In the genomic region with DNA sequence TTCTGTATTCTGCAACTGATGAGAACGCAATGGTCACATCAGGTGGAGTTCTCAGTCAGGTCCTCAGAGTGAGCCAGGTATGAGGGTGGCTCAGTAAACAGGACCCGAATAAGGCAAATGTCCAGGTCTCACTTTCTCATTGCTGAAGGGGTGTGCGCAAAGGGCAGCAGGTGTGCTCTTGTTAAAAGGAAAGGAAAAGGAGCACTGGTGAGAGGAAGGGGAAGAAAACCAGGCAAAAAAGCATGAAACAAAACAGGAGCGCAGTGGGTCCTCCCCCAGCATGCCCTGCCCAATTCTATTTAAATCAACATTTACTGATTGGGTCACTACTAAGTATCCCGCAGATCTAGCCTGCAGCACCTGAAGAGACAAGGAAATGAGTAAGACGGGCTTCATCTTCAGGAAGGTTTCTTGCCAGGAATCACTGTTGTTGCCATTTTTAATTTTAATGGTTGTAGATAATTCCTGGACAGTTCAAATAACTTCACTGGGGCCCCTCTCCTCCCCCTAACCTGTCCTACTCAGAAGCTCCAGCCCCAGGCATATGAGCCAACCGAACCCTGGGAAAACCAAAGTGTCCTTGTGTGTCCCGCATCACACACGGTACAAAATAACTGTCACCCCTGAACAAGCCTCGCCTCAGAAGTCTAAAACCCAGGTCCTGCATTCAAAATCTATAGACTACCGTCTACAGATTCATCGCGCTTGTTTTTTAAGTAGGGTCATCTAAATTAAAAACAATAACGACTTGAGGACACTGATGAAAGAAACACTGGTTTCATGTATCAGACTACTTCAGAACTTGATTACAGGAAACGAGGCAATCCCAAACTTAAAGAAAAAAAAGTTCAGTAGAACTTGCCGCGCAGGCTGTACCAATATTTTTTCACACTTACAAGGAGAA, we compare ENCODE assay signal across 8 cellular contexts. TPM values are rescaled to one million over a fixed set of nuclear protein-coding genes. Genes with fewer than 3 reads are reported as not detected.
DNase-seq lines count a peak whose midpoint lies in the region; ATAC-seq and TF ChIP-seq lines count a peak whose summit lies in the region.

No MANE protein-coding gene starts in this region.

- POLR2A ChIA-PET in PC-3 (lab: Charles Lee; ENCODE audit: unreplicated experiment), result no interaction called here

- CTCF ChIA-PET in PC-3 (lab: Charles Lee), result no interaction called here

- H2AFZ ChIP-seq in DND-41 (ENCODE audit: low read depth, low read length) (peak overlapping the region; percentile 91), PC-3 (ENCODE audit: low read length) (peak overlapping the region; percentile 95)

- H3K9me2 ChIP-seq in PC-3 (replicated peaks; ENCODE audit: low read length), result no peaks in the 10 kb centered on the region

- H4K20me1 ChIP-seq in DND-41 (ENCODE audit: insufficient read depth, low read length) (peaks cover 3% of the 10 kb centered on the region; the same call in 1 of the 2 replicates), PC-3 (ENCODE audit: low read length) (no peaks in the 10 kb centered on the region)

- TSS peak; percentile 67 for BruUV-seq in PC-3 (replicated peaks; lab: Mats Ljungman, UMichigan)

- H3K27me3 ChIP-seq in DND-41 (ENCODE audit: insufficient read depth, low read length, poor library complexity) (no peaks in the 10 kb centered on the region), PC-3 (ENCODE audit: low read length) (no peaks in the 10 kb centered on the region), endodermal cell (ENCODE audit: control insufficient read depth, insufficient read depth, low read length, poor library complexity, severe bottlenecking) (no peaks in the 10 kb centered on the region)

- H3K79me2 ChIP-seq in DND-41 (ENCODE audit: insufficient read depth, low read length), result peaks cover 65% of the 10 kb centered on the region
- peaks cover 46% of the 10 kb centered on the region for H3K79me2 ChIP-seq in PC-3 (ENCODE audit: low read length)

- H3K27ac ChIP-seq in DND-41 (ENCODE audit: low read length), result peak overlapping the region; percentile 94
- H3K27ac ChIP-seq in PC-3 (ENCODE audit: low read length), result peak overlapping the region; percentile 74
- no peak overlapping the region for H3K27ac ChIP-seq in endodermal cell (ENCODE audit: low read depth, low read length)

- ATAC-seq in DND-41 (ENCODE audit: insufficient read depth, low read depth) (no peak), GM21717 (IDR thresholded peaks at IDR 0.05; ENCODE audit: unreplicated experiment) (peak; percentile 24), PC-3 (peak; percentile 53), GM21526 (IDR thresholded peaks at IDR 0.05; ENCODE audit: low FRiP score, unreplicated experiment) (no peak), GM18858 (IDR thresholded peaks at IDR 0.05; ENCODE audit: unreplicated experiment) (no peak), GM19023 (IDR thresholded peaks at IDR 0.05; ENCODE audit: unreplicated experiment) (no peak)

- peak overlapping the region; percentile 72 for H3K4me3 Mint-ChIP-seq in endodermal cell
- H3K4me3 Mint-ChIP-seq in nephron, result peak overlapping the region; percentile 89 to 97 (median 93)

- H3K36me3 Mint-ChIP-seq in endodermal cell (ENCODE audit: low read depth) (no peaks in the 10 kb centered on the region), nephron (ENCODE audit: low read depth) (no peaks in the 10 kb centered on the region)

- H3K27ac Mint-ChIP-seq in endodermal cell, result peak overlapping the region; percentile 76
- H3K27ac Mint-ChIP-seq in nephron, result peak overlapping the region; percentile 87 to 95 (median 93)

- H3K4me1 ChIP-seq in DND-41 (ENCODE audit: insufficient read depth, low read length) (peaks cover 62% of the 10 kb centered on the region), PC-3 (ENCODE audit: insufficient read depth, low read length) (peaks cover 14% of the 10 kb centered on the region), endodermal cell (ENCODE audit: control insufficient read depth, insufficient read depth, low read length) (peaks cover 6% of the 10 kb centered on the region)

- intact Hi-C loops in PC-3 (cut with micrococcal nuclease), result loop anchor here (5.0 to 10.0 kb wide), 2 partner anchors 76 to 324 kb away; a partner anchor contains a TSS

- WGBS in endodermal cell (ENCODE audit: insufficient coverage in 1 of 2, insufficient read length in 1 of 2), 2 experiments, result 13 to 16% methylated on average over 9 to 17 of the region's 17 CpGs

- H3K9me3 Mint-ChIP-seq in endodermal cell (no peaks in the 10 kb centered on the region), nephron (no peaks in the 10 kb centered on the region)

- DNase-seq in DND-41 (peak; percentile 19), PC-3 (peak; percentile 86), endodermal cell (peak; percentile 80)

- no peaks in the 10 kb centered on the region; the same call in 1 of the 2 replicates for H3K36me3 ChIP-seq in DND-41 (ENCODE audit: insufficient read depth, low read length)
- H3K36me3 ChIP-seq in PC-3 (ENCODE audit: low read depth, low read length), result no peaks in the 10 kb centered on the region
- no peaks in the 10 kb centered on the region for H3K36me3 ChIP-seq in endodermal cell (ENCODE audit: control insufficient read depth, insufficient read depth, low read length)

- H3K27me3 Mint-ChIP-seq in endodermal cell (ENCODE audit: insufficient read depth) (peaks cover 4% of the 10 kb centered on the region), nephron (ENCODE audit: low read depth) (peaks cover 7% of the 10 kb centered on the region)

- no peaks in the 10 kb centered on the region for H3F3A ChIP-seq in PC-3 (ENCODE audit: low read length, unreplicated experiment)

- TF ChIP-seq CTCF in DND-41 (IDR thresholded peaks at IDR 0.05; ENCODE audit: borderline replicate concordance, extremely low read depth, low read length, poor library complexity, severe bottlenecking), result no peak
- no peak for TF ChIP-seq CTCF in PC-3 (conservative IDR thresholded peaks at IDR 0.05; ENCODE audit: low read depth, low read length)
- no peak for TF ChIP-seq CTCF in endodermal cell (conservative IDR thresholded peaks at IDR 0.05)
- TF ChIP-seq CTCF in nephron (IDR thresholded peaks at IDR 0.05; ENCODE audit: unreplicated experiment in 3 of 3), result no peak

- H3K4me3 ChIP-seq in DND-41 (ENCODE audit: low read depth in 1 of 2, low read length in 2 of 2) (peak overlapping the region; percentile 69 to 93), PC-3 (ENCODE audit: low read length) (peak overlapping the region; percentile 73), endodermal cell (ENCODE audit: low read length) (peak overlapping the region; percentile 91)

- H3K4me2 ChIP-seq in DND-41 (ENCODE audit: insufficient read depth, low read length), result peak overlapping the region; percentile 76
- peak overlapping the region; percentile 95 for H3K4me2 ChIP-seq in PC-3 (ENCODE audit: low read length)

- peaks cover 19% of the 10 kb centered on the region for H3K4me1 Mint-ChIP-seq in endodermal cell
- H3K4me1 Mint-ChIP-seq in nephron, result peaks cover 47% of the 10 kb centered on the region

- H3K9me3 ChIP-seq in DND-41 (ENCODE audit: insufficient read depth, low read length, severe bottlenecking) (no peaks in the 10 kb centered on the region), PC-3 (ENCODE audit: low read length) (no peaks in the 10 kb centered on the region), endodermal cell (ENCODE audit: control insufficient read depth, low read length) (no peaks in the 10 kb centered on the region)

- peak overlapping the region; percentile 87 for H3K9ac ChIP-seq in DND-41 (ENCODE audit: low read depth, low read length)
- peak overlapping the region; percentile 74 for H3K9ac ChIP-seq in PC-3 (ENCODE audit: low read length)
- H3K9ac ChIP-seq in endodermal cell (ENCODE audit: extremely low read depth, low read length, poor library complexity, severe bottlenecking), result peak overlapping the region; percentile 16

RNA-seq across cellular contexts. Expression of a gene that starts 1.0 kb away (rescaled TPM):
- total RNA-seq in PC-3 (2014; rRNA removed), result 8.4 and 10.3 TPM in 2 replicates
- 1 to 10 TPM; 7.7 to 9.4 TPM for total RNA-seq in endodermal cell
- polyA plus RNA-seq in endodermal cell (2013, experiment 1 of 2), result 2.5 TPM
- polyA plus RNA-seq in endodermal cell (2013, experiment 2 of 2), result 3.6 TPM

Comparison
In these comparisons a context has a peak if more than half of its experiments do, and no peak if none do; other contexts are left out.
1. ATAC-seq: peak in GM21717 (single experiment) and PC-3 (single experiment); none in DND-41 (single experiment), GM21526 (single experiment), GM18858 (single experiment) and GM19023 (single experiment).
2. DNase-seq: peak in every context shown above with its lines; median percentile 86 in PC-3; 80 in endodermal cell; 19 in DND-41.
3. H3K9ac ChIP-seq: peak in every context shown above with its lines; median percentile 87 in DND-41; 74 in PC-3; 16 in endodermal cell.
4. Peak in every context shown above with its lines, with median percentiles within 50 percentile points of each other: H3K4me3 ChIP-seq.